ENCODE assay signal across 18 cellular contexts in the genomic region with DNA sequence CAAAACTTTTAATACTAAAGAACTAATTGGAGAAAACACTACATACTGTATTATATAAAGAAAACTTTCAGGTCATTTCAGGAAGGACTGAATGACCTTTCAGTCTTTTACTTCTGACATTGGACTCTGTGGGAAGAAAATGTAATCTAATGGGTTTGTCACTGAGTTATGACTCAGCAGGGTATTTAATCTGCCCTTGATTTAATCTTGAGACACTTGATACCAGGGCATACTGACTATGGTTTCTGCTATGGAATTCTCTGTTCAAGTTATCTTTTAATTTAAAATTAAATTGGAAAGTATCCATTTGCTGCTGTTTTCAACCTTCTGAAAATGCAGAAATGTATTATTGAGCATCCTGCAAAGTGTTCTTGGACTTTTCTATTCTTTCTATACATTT.
"Had no signal": no experiment of that assay in that cellular context is flagged by ENCODE, and none has a peak within 500 bp of the region (broad histone marks: within the 10 kb centered on the region; RNA-seq: fewer than 3 reads in every experiment).

No MANE protein-coding gene starts in this region.

- ATAC-seq: esophagus mucosa; left lung; stimulated activated naive CD8-positive, alpha-beta T cell treated with anti-CD3 and anti-CD28 coated beads, Interleukin-15, Interleukin-2, amounts not matched to agents 100 U/mL and 50 U/mL, for 24 hours; T-helper 17 cell had no signal

- H3K9me3 Mint-ChIP-seq: memory B cell, nephron progenitor cell had no signal

- H3K36me3 Mint-ChIP-seq: activated naive CD8-positive, alpha-beta T cell; memory B cell had no signal

- H3K27me3 Mint-ChIP-seq: activated naive CD8-positive, alpha-beta T cell; memory B cell; T-helper 17 cell had no signal

- H3K27ac Mint-ChIP-seq: activated naive CD8-positive, alpha-beta T cell; memory B cell; nephron progenitor cell; T-helper 17 cell had no signal

- H3K4me3 Mint-ChIP-seq: activated naive CD8-positive, alpha-beta T cell; memory B cell; nephron progenitor cell; T-helper 17 cell had no signal

- DNase-seq: activated CD4-positive, alpha-beta T cell treated with anti-CD3 and anti-CD28 coated beads, Interleukin-2, amount 50 U/mL, for 1 hour; activated CD4-positive, CD25-positive, alpha-beta regulatory T cell; activated T-cell treated with anti-CD3 and anti-CD28 coated beads, Interleukin-2, amount 50 U/mL, for 1 hour; anterior cingulate cortex; dorsolateral prefrontal cortex; foreskin melanocyte; head of caudate nucleus; islet precursor cell; left lung; nephron progenitor cell; stimulated activated CD4-positive, alpha-beta T cell treated with anti-CD3 and anti-CD28 coated beads, Interleukin-4, amount 100 ng/mL, for 1 hour; stimulated activated CD8-positive, alpha-beta memory T cell treated with anti-CD3 and anti-CD28 coated beads, Interleukin-4, amount 100 ng/mL, for 48 hours; stimulated activated naive CD8-positive, alpha-beta T cell treated with anti-CD3 and anti-CD28 coated beads, Interleukin-15, Interleukin-2, amounts not matched to agents 100 U/mL and 50 U/mL, for 24 hours; T-helper 17 cell; upper lobe of left lung had no signal

- H3K4me1 Mint-ChIP-seq: memory B cell, nephron progenitor cell, T-helper 17 cell had no signal
